Comparison of ENCODE assay signal across 8 cellular contexts in genomic region chr13:52001120-52001731, GRCh38. TPM values are rescaled to one million over a fixed set of nuclear protein-coding genes. Genes with fewer than 3 reads are reported as not detected.
A peak's percentile ranks its signal among the peaks of the same experiment; 100 is the strongest.
DNase-seq lines count a peak whose midpoint lies in the region; ATAC-seq and TF ChIP-seq lines count a peak whose summit lies in the region.

No MANE protein-coding gene starts in this region.

- no peak overlapping the region for H3K27ac ChIP-seq in Peyer's patch

- TF ChIP-seq CTCF in Peyer's patch (IDR thresholded peaks at IDR 0.05) = peak; percentile 44 to 76 (median 66)
- peak; percentile 73 for TF ChIP-seq CTCF in nephron progenitor cell (IDR thresholded peaks at IDR 0.05)

- H3K4me3 Mint-ChIP-seq in nephron progenitor cell = peak overlapping the region; percentile 43
- H3K4me3 Mint-ChIP-seq in activated T-cell treated with anti-CD3 and anti-CD28 coated beads, Interleukin-2, amount 50 U/mL, for 24 hours = no peak overlapping the region

- ATAC-seq in GM19395 (IDR thresholded peaks at IDR 0.05; ENCODE audit: unreplicated experiment) (peak; percentile 91), HG03565 (IDR thresholded peaks at IDR 0.05; ENCODE audit: unreplicated experiment) (peak; percentile 96)

- no peaks in the 10 kb centered on the region for H3K36me3 ChIP-seq in Peyer's patch

- H3K4me1 ChIP-seq in Peyer's patch = peaks cover 0 to 26% (median 2%) of the 10 kb centered on the region in 4 donors

- H3K27me3 Mint-ChIP-seq in nephron progenitor cell (ENCODE audit: low read depth, poor library complexity) = peaks cover 10% of the 10 kb centered on the region
- peaks cover 8% of the 10 kb centered on the region for H3K27me3 Mint-ChIP-seq in activated T-cell treated with anti-CD3 and anti-CD28 coated beads, Interleukin-2, amount 50 U/mL, for 24 hours

- TF ChIP-seq POLR2A in Peyer's patch (IDR thresholded peaks at IDR 0.05) = no peak

- H3K4me1 Mint-ChIP-seq in nephron progenitor cell = peaks cover 53% of the 10 kb centered on the region
- no peaks in the 10 kb centered on the region for H3K4me1 Mint-ChIP-seq in activated T-cell treated with anti-CD3 and anti-CD28 coated beads, Interleukin-2, amount 50 U/mL, for 24 hours (ENCODE audit: low read depth)

- no peaks in the 10 kb centered on the region for H3K9me3 Mint-ChIP-seq in nephron progenitor cell
- H3K9me3 Mint-ChIP-seq in activated T-cell treated with anti-CD3 and anti-CD28 coated beads, Interleukin-2, amount 50 U/mL, for 24 hours = no peaks in the 10 kb centered on the region

- no peaks in the 10 kb centered on the region for H3K27me3 ChIP-seq in Peyer's patch

- H3K9me3 ChIP-seq in Peyer's patch = no peaks in the 10 kb centered on the region

- H3K36me3 Mint-ChIP-seq in nephron progenitor cell (ENCODE audit: low read depth) = peaks cover 3% of the 10 kb centered on the region
- H3K36me3 Mint-ChIP-seq in activated T-cell treated with anti-CD3 and anti-CD28 coated beads, Interleukin-2, amount 50 U/mL, for 24 hours (ENCODE audit: low read depth) = no peaks in the 10 kb centered on the region

- peak; percentile 14 for DNase-seq in DMS79 treated with DMSO at 0.1 percent for 48 hours (lab: John Stamatoyannopoulos, UW)
- DNase-seq in Peyer's patch = no peak
- peak; percentile 69 for DNase-seq in epidermal melanocyte (ENCODE audit: insufficient read length, low spot score)
- no peak for DNase-seq in nephron progenitor cell
- DNase-seq in activated T-cell treated with anti-CD3 and anti-CD28 coated beads, Interleukin-2, amount 50 U/mL, for 24 hours = no peak
- no peak for DNase-seq in activated CD4-positive, CD25-positive, alpha-beta regulatory T cell treated with anti-CD3 and anti-CD28 coated beads, Interleukin-2, amount 50 U/mL, for 72 hours

- no peak overlapping the region for H3K4me3 ChIP-seq in Peyer's patch

- H3K27ac Mint-ChIP-seq in nephron progenitor cell = no peak overlapping the region
- no peak overlapping the region for H3K27ac Mint-ChIP-seq in activated T-cell treated with anti-CD3 and anti-CD28 coated beads, Interleukin-2, amount 50 U/mL, for 24 hours

RNA-seq across cellular contexts. Expression of gene ATP7B, which starts 10.0 kb away (rescaled TPM):
- total RNA-seq in Peyer's patch = 10 to 100 TPM in 3 of 4 donors, 1 to 10 TPM in 1; 5.0 to 40.2 (median 33.0) TPM

RNA-seq across cellular contexts. Expression of gene ALG11, which starts 11.0 kb away (rescaled TPM):
- 10 to 100 TPM; 18.6 to 23.1 (median 21.6) TPM for total RNA-seq in Peyer's patch

RNA-seq across cellular contexts. Expression of gene UTP14C, which starts 23.3 kb away (rescaled TPM):
- 10 to 100 TPM; 17.2 to 20.1 (median 18.6) TPM for total RNA-seq in Peyer's patch

Comparison
In these comparisons a context has a peak if more than half of its experiments do, and no peak if none do; other contexts are left out.
1. DNase-seq: peak in DMS79 treated with DMSO at 0.1 percent for 48 hours (single experiment) and epidermal melanocyte (single experiment); none in Peyer's patch (0 of 3), nephron progenitor cell (single experiment), activated T-cell treated with anti-CD3 and anti-CD28 coated beads, Interleukin-2, amount 50 U/mL, for 24 hours (single experiment) and activated CD4-positive, CD25-positive, alpha-beta regulatory T cell treated with anti-CD3 and anti-CD28 coated beads, Interleukin-2, amount 50 U/mL, for 72 hours (single experiment).